27 cellular contexts compared by ENCODE assay signal in genomic region chr14:23441076-23441475, GRCh38. TPM values are rescaled to one million over a fixed set of nuclear protein-coding genes. Genes with fewer than 3 reads are reported as not detected.
A peak's percentile ranks its signal among the peaks of the same experiment; 100 is the strongest.
DNase-seq lines count a peak whose midpoint lies in the region; ATAC-seq, FAIRE-seq and TF ChIP-seq lines count a peak whose summit lies in the region.
"Had no signal": no experiment of that assay in that cellular context is flagged by ENCODE, and none has a peak within 500 bp of the region (broad histone marks: within the 10 kb centered on the region; RNA-seq: fewer than 3 reads in every experiment).

No MANE protein-coding gene starts in this region.

- no peak for ATAC-seq in HepG2
- no peak for ATAC-seq in HG03521 (IDR thresholded peaks at IDR 0.05; ENCODE audit: unreplicated experiment)
- ATAC-seq: left lung; stimulated activated naive CD8-positive, alpha-beta T cell treated with anti-CD3 and anti-CD28 coated beads, Interleukin-15, Interleukin-2, amounts not matched to agents 100 U/mL and 50 U/mL, for 24 hours had no signal

- H3K4me3 ChIP-seq in A673 (ENCODE audit: low read depth, low read length, poor library complexity, severe bottlenecking) (no peak overlapping the region), H7 (ENCODE audit: insufficient read depth, low read depth, low read length) (no peak overlapping the region), WERI-Rb-1 (ENCODE audit: low read depth, low read length) (no peak overlapping the region), HepG2 (replicated peaks in 1 of 3; ENCODE audit: insufficient read depth in 1 of 3, low read depth in 2 of 3, low read length in 3 of 3) (no peak overlapping the region)
- H3K4me3 ChIP-seq: adrenal gland, left lung, neural progenitor cell, prostate gland, smooth muscle cell, transverse colon had no signal

- TF ChIP-seq CTCF in A673 (conservative IDR thresholded peaks at IDR 0.05; ENCODE audit: low read depth, low read length) = no peak
- no peak for TF ChIP-seq CTCF in WERI-Rb-1 (IDR thresholded peaks at IDR 0.05; ENCODE audit: low read depth, low read length)
- TF ChIP-seq CTCF in HepG2 (CRISPR knock-in tag; IDR thresholded peaks at IDR 0.05) = no peak
- no peak for TF ChIP-seq CTCF in type B pancreatic cell (conservative IDR thresholded peaks at IDR 0.05)

- H3K36me3 Mint-ChIP-seq in type B pancreatic cell = no peaks in the 10 kb centered on the region
- H3K36me3 Mint-ChIP-seq: CD4-positive, alpha-beta memory T cell; neural progenitor cell had no signal

- H3K27me3 ChIP-seq in A673 (replicated peaks; ENCODE audit: insufficient read depth, low read depth, low read length, poor library complexity) (no peaks in the 10 kb centered on the region), H7 (ENCODE audit: control insufficient read depth, insufficient read depth, low read length) (no peaks in the 10 kb centered on the region), WERI-Rb-1 (ENCODE audit: insufficient read depth, low read depth, severe bottlenecking) (no peaks in the 10 kb centered on the region), HepG2 (ENCODE audit: control insufficient read depth in 1 of 2, insufficient read depth in 2 of 2, low read length in 2 of 2) (peaks cover 15 to 75% of the 10 kb centered on the region in 2 experiments)
- H3K27me3 ChIP-seq: adrenal gland, transverse colon had no signal

- no peaks in the 10 kb centered on the region for H4K20me1 ChIP-seq in HepG2 (ENCODE audit: insufficient read depth, low read length)

- no peaks in the 10 kb centered on the region for H3K9me3 Mint-ChIP-seq in type B pancreatic cell
- H3K9me3 Mint-ChIP-seq: activated CD4-positive, alpha-beta T cell treated with anti-CD3 and anti-CD28 coated beads, Interleukin-2, amount 10 ng/mL, durations not matched to agents 24 days and 14 days; CD4-positive, alpha-beta memory T cell; neural progenitor cell had no signal

- H3K27ac Mint-ChIP-seq in type B pancreatic cell = no peak overlapping the region
- H3K27ac Mint-ChIP-seq: activated CD4-positive, alpha-beta T cell treated with anti-CD3 and anti-CD28 coated beads, Interleukin-2, amount 10 ng/mL, durations not matched to agents 24 days and 14 days; CD4-positive, alpha-beta memory T cell; neural progenitor cell had no signal

- POLR2A ChIA-PET in A673 (lab: Charles Lee; ENCODE audit: low non-redundant PET) (no interaction called here), HepG2 (lab: Yijun Ruan, JAX) (no interaction called here)

- H3K4me3 Mint-ChIP-seq in type B pancreatic cell = no peak overlapping the region
- H3K4me3 Mint-ChIP-seq: activated CD4-positive, alpha-beta T cell treated with anti-CD3 and anti-CD28 coated beads, Interleukin-2, amount 10 ng/mL, durations not matched to agents 24 days and 14 days; CD4-positive, alpha-beta memory T cell; neural progenitor cell had no signal

- no peaks in the 10 kb centered on the region for H3K4me1 ChIP-seq in A673 (ENCODE audit: insufficient read depth, low read length, poor library complexity, severe bottlenecking)
- H3K4me1 ChIP-seq in HepG2 (ENCODE audit: insufficient read depth, low read length) = peaks cover 27% of the 10 kb centered on the region
- H3K4me1 ChIP-seq: adrenal gland, left lung, prostate gland had no signal

- DNase-seq in A673 (ENCODE audit: low spot score) (peak; percentile 12), H7 (peak; percentile 3), WERI-Rb-1 (peak; percentile 60), HepG2 (ENCODE audit: low spot score) (no peak), type B pancreatic cell (ENCODE audit: extremely low spot score, unreplicated experiment) (no peak), NOMO-1 (lab: John Stamatoyannopoulos, UW; ENCODE audit: unreplicated experiment in 2 of 2) (no peak), hippocampal formation (lab: John Stamatoyannopoulos, UW) (no peak)
- DNase-seq: activated CD4-positive, alpha-beta T cell treated with anti-CD3 and anti-CD28 coated beads, Interleukin-2, amount 10 ng/mL, durations not matched to agents 24 days and 14 days; activated gamma-delta T cell treated with Interleukin-2 at 50 U/mL for 16 hours; adrenal gland; CD4-positive, alpha-beta memory T cell; central memory CD4-positive, alpha-beta T cell; DMS53; GOT3; left lung; NCI-H1092 treated with DMSO at 0.1 percent for 48 hours; NCI-H2081 treated with DMSO at 0.1 percent for 48 hours; NCI-H510A treated with DMSO at 0.1 percent for 48 hours; stimulated activated CD4-positive, alpha-beta T cell treated with anti-CD3 and anti-CD28 coated beads, Interleukin-2, amount 100 ng/mL, for 48 hours; stimulated activated naive CD8-positive, alpha-beta T cell treated with anti-CD3 and anti-CD28 coated beads, Interleukin-15, Interleukin-2, amounts not matched to agents 100 U/mL and 50 U/mL, for 24 hours; transverse colon had no signal

- peaks cover 24% of the 10 kb centered on the region for H3K4me1 Mint-ChIP-seq in type B pancreatic cell (ENCODE audit: unreplicated experiment)
- H3K4me1 Mint-ChIP-seq: CD4-positive, alpha-beta memory T cell had no signal

- TF ChIP-seq POLR2A in HepG2 (IDR thresholded peaks at IDR 0.05; ENCODE audit: insufficient read depth in 1 of 2, low read depth in 2 of 2, low read length in 2 of 2) = no peak

- CTCF ChIA-PET in A673 (lab: Charles Lee) = no interaction called here
- CTCF ChIA-PET in HepG2 (lab: Yijun Ruan, JAX; ENCODE audit: low intra/inter-chr PET ratio, low total read pairs) = no interaction called here

- H3K4me2 ChIP-seq in HepG2 (ENCODE audit: low read depth, low read length) = no peak overlapping the region
- H3K4me2 ChIP-seq: neural progenitor cell, smooth muscle cell had no signal

- no peak overlapping the region for H3K9ac ChIP-seq in HepG2 (ENCODE audit: insufficient read depth, low read depth, low read length)
- H3K9ac ChIP-seq: neural progenitor cell had no signal

- BruUV-seq in A673 (replicated peaks; lab: Mats Ljungman, UMichigan) = no TSS peak
- no TSS peak for BruUV-seq in HepG2 (replicated peaks; lab: Mats Ljungman, UMichigan)

- no peaks in the 10 kb centered on the region for H3K79me2 ChIP-seq in HepG2 (ENCODE audit: insufficient read depth, low read length)

- TF ChIP-seq EP300 in HepG2 (IDR thresholded peaks at IDR 0.05; ENCODE audit: low read depth in 2 of 2, low read length in 2 of 2) (no peak), HepG2 (CRISPR knock-in tag; IDR thresholded peaks at IDR 0.05; ENCODE audit: borderline replicate concordance) (no peak)

- WGBS in HepG2 (ENCODE audit: low lambda C conversion rate) = 5% methylated on average over 1 of the region's 1 CpG

- in situ Hi-C loops in HepG2 (cut with HindIII; ENCODE audit: extremely low pct_ligation_motif_present, low pct_unique_long_range_greater_than_20kb) = no loop called here

- H3K36me3 ChIP-seq in A673 (ENCODE audit: insufficient read depth, low read length, poor library complexity, severe bottlenecking) (no peaks in the 10 kb centered on the region), H7 (replicated peaks; ENCODE audit: control insufficient read depth, insufficient read depth, low read length) (no peaks in the 10 kb centered on the region), WERI-Rb-1 (no peaks in the 10 kb centered on the region), HepG2 (replicated peaks in 1 of 2; ENCODE audit: control insufficient read depth in 1 of 2, insufficient read depth in 2 of 2, low read length in 2 of 2) (no peaks in the 10 kb centered on the region)
- H3K36me3 ChIP-seq: adrenal gland, left lung, neural progenitor cell, prostate gland, transverse colon had no signal

- H3K9me3 ChIP-seq in A673 (ENCODE audit: low read depth, low read length, poor library complexity, severe bottlenecking) (no peaks in the 10 kb centered on the region), WERI-Rb-1 (ENCODE audit: severe bottlenecking) (no peaks in the 10 kb centered on the region), HepG2 (ENCODE audit: low read length) (no peaks in the 10 kb centered on the region)
- H3K9me3 ChIP-seq: adrenal gland, left lung, prostate gland, transverse colon had no signal

- H3K27me3 Mint-ChIP-seq in type B pancreatic cell = peaks cover 4% of the 10 kb centered on the region

- no peak for FAIRE-seq in HepG2 (lab: Jason Lieb, UNC)

- intact Hi-C loops in A673 (cut with micrococcal nuclease; ENCODE audit: unreplicated experiment) (no loop called here), HepG2 (cut with micrococcal nuclease; ENCODE audit: unreplicated experiment) (no loop called here)

- no peak overlapping the region for H2AFZ ChIP-seq in HepG2 (ENCODE audit: low read length)
- H2AFZ ChIP-seq: neural progenitor cell had no signal

- H3K27ac ChIP-seq in A673 (ENCODE audit: low read depth, low read length, poor library complexity, severe bottlenecking) = no peak overlapping the region
- peak overlapping the region; percentile 56 for H3K27ac ChIP-seq in WERI-Rb-1
- H3K27ac ChIP-seq in HepG2 (ENCODE audit: extremely low read length, insufficient read depth, low read length) = no peak overlapping the region
- H3K27ac ChIP-seq: adrenal gland, left lung, neural progenitor cell, prostate gland, transverse colon had no signal

- no peak for TF ChIP-seq RAD21 in HepG2 (CRISPR knock-in tag; IDR thresholded peaks at IDR 0.05)

RNA-seq across cellular contexts. Expression of gene MYH7, which starts 5.6 kb away (rescaled TPM):
- not detected in 2 replicates for total RNA-seq in A673 (2021)
- total RNA-seq in H7 (2014; rRNA removed; shearing (Covaris generic)) = not detected in 2 replicates
- 0.04 TPM in 1 of 2 replicates, not detected in the other for total RNA-seq in HepG2 (2016; rRNA removed; fragmentation: Illumina TruSeq; extraction: Trizol)
- not detected in 2 replicates for total RNA-seq in HepG2 (2016; cell fraction: cytosol; rRNA removed; fragmentation: Illumina TruSeq; extraction: Trizol; ENCODE audit: low read depth)
- total RNA-seq in HepG2 (2016; cell fraction: insoluble cytoplasmic fraction; rRNA removed; fragmentation: Illumina TruSeq; extraction: Trizol) = not detected in 2 replicates
- not detected in 2 replicates for total RNA-seq in HepG2 (2016; cell fraction: membrane; rRNA removed; fragmentation: Illumina TruSeq; extraction: Trizol)
- 0.06 TPM in 1 of 2 replicates, not detected in the other for total RNA-seq in HepG2 (2016; cell fraction: nucleus; rRNA removed; fragmentation: Illumina TruSeq; extraction: Trizol)
- polyA plus RNA-seq in HepG2 (2011; rRNA removed) = 0.01 and 0.04 TPM in 2 replicates
- polyA plus RNA-seq in HepG2 (2011; cell fraction: cytosol; rRNA removed) = 0.01 TPM in 2 replicates
- 0.02 and 0.08 TPM in 2 replicates for polyA plus RNA-seq in HepG2 (2011; cell fraction: nucleus; rRNA removed)
- polyA plus RNA-seq in HepG2 (2012) = 0.05 and 0.07 TPM in 2 replicates
- polyA plus RNA-seq in HepG2 (2016; cell fraction: cytosol; fragmentation: Illumina TruSeq; extraction: Trizol; ENCODE audit: low read depth) = not detected in 2 replicates
- 0.04 and 0.05 TPM in 2 replicates for polyA plus RNA-seq in HepG2 (2016; cell fraction: insoluble cytoplasmic fraction; fragmentation: Illumina TruSeq; extraction: Trizol; ENCODE audit: low read depth)
- polyA plus RNA-seq in HepG2 (2016; cell fraction: membrane; fragmentation: Illumina TruSeq; extraction: Trizol; ENCODE audit: low read depth) = not detected in 2 replicates
- not detected in 2 replicates for polyA plus RNA-seq in HepG2 (2016; cell fraction: nucleus; fragmentation: Illumina TruSeq; extraction: Trizol; ENCODE audit: insufficient read depth, low read depth)
- 0.28 TPM in 1 of 2 replicates, not detected in the other for polyA minus RNA-seq in HepG2 (2011; rRNA and poly(A)+ RNA removed; ENCODE audit: low replicate concordance)
- 0.10 TPM in 1 of 2 replicates, not detected in the other for polyA minus RNA-seq in HepG2 (2011; cell fraction: cytosol; rRNA and poly(A)+ RNA removed)
- not detected in 2 replicates for polyA minus RNA-seq in HepG2 (2011; cell fraction: nucleus; rRNA and poly(A)+ RNA removed)
- 0.14 TPM in 1 of 2 replicates, not detected in the other for total RNA-seq in type B pancreatic cell (ENCODE audit: low replicate concordance)
- total RNA-seq: activated CD4-positive, alpha-beta T cell treated with anti-CD3 and anti-CD28 coated beads, Interleukin-2, amount 10 ng/mL, durations not matched to agents 24 days and 14 days; CD4-positive, alpha-beta memory T cell; epithelial cell of proximal tubule; mononuclear cell; smooth muscle cell had no signal
- polyA plus RNA-seq: CD4-positive, alpha-beta memory T cell; smooth muscle cell had no signal

RNA-seq across cellular contexts. Expression of gene NGDN, which starts 28.4 kb away (rescaled TPM):
- total RNA-seq in A673 (2021) (59.9 and 71.2 TPM in 2 replicates), HepG2 (2016; rRNA removed; fragmentation: Illumina TruSeq; extraction: Trizol) (216 and 241 TPM in 2 replicates), type B pancreatic cell (ENCODE audit: low replicate concordance) (36.5 and 51.1 TPM in 2 replicates)
- total RNA-seq in H7 (2014; rRNA removed; shearing (Covaris generic)) = 58.1 and 62.8 TPM in 2 replicates
- 81.7 and 93.0 TPM in 2 replicates for total RNA-seq in HepG2 (2016; cell fraction: cytosol; rRNA removed; fragmentation: Illumina TruSeq; extraction: Trizol; ENCODE audit: low read depth)
- total RNA-seq in HepG2 (2016; cell fraction: insoluble cytoplasmic fraction; rRNA removed; fragmentation: Illumina TruSeq; extraction: Trizol) = 225 and 237 TPM in 2 replicates
- total RNA-seq in HepG2 (2016; cell fraction: membrane; rRNA removed; fragmentation: Illumina TruSeq; extraction: Trizol) = 66.4 and 83.1 TPM in 2 replicates
- 177 and 204 TPM in 2 replicates for total RNA-seq in HepG2 (2016; cell fraction: nucleus; rRNA removed; fragmentation: Illumina TruSeq; extraction: Trizol)
- polyA plus RNA-seq in HepG2 (2011; rRNA removed) = 131 and 154 TPM in 2 replicates
- polyA plus RNA-seq in HepG2 (2011; cell fraction: cytosol; rRNA removed) = 82.4 and 111 TPM in 2 replicates
- polyA plus RNA-seq in HepG2 (2011; cell fraction: nucleus; rRNA removed) = 104 and 123 TPM in 2 replicates
- polyA plus RNA-seq in HepG2 (2012) = 117 and 133 TPM in 2 replicates
- 21.2 and 22.9 TPM in 2 replicates for polyA plus RNA-seq in HepG2 (2016; cell fraction: cytosol; fragmentation: Illumina TruSeq; extraction: Trizol; ENCODE audit: low read depth)
- polyA plus RNA-seq in HepG2 (2016; cell fraction: insoluble cytoplasmic fraction; fragmentation: Illumina TruSeq; extraction: Trizol; ENCODE audit: low read depth) = 196 and 227 TPM in 2 replicates
- 27.9 and 28.0 TPM in 2 replicates for polyA plus RNA-seq in HepG2 (2016; cell fraction: membrane; fragmentation: Illumina TruSeq; extraction: Trizol; ENCODE audit: low read depth)
- 212 and 217 TPM in 2 replicates for polyA plus RNA-seq in HepG2 (2016; cell fraction: nucleus; fragmentation: Illumina TruSeq; extraction: Trizol; ENCODE audit: insufficient read depth, low read depth)
- polyA minus RNA-seq in HepG2 (2011; rRNA and poly(A)+ RNA removed; ENCODE audit: low replicate concordance) = 23.6 and 38.1 TPM in 2 replicates
- polyA minus RNA-seq in HepG2 (2011; cell fraction: cytosol; rRNA and poly(A)+ RNA removed) = 48.0 and 49.4 TPM in 2 replicates
- polyA minus RNA-seq in HepG2 (2011; cell fraction: nucleus; rRNA and poly(A)+ RNA removed) = 243 and 292 TPM in 2 replicates

RNA-seq across cellular contexts. Expression of gene MYH6, which starts 33.0 kb away (rescaled TPM):
- total RNA-seq in A673 (2021) (not detected in 2 replicates), HepG2 (2016; rRNA removed; fragmentation: Illumina TruSeq; extraction: Trizol) (not detected in 2 replicates), type B pancreatic cell (ENCODE audit: low replicate concordance) (0.24 and 0.50 TPM in 2 replicates)
- 0.03 TPM in 1 of 2 replicates, not detected in the other for total RNA-seq in H7 (2014; rRNA removed; shearing (Covaris generic))
- total RNA-seq in HepG2 (2016; cell fraction: cytosol; rRNA removed; fragmentation: Illumina TruSeq; extraction: Trizol; ENCODE audit: low read depth) = not detected in 2 replicates
- not detected in 2 replicates for total RNA-seq in HepG2 (2016; cell fraction: insoluble cytoplasmic fraction; rRNA removed; fragmentation: Illumina TruSeq; extraction: Trizol)
- not detected in 2 replicates for total RNA-seq in HepG2 (2016; cell fraction: membrane; rRNA removed; fragmentation: Illumina TruSeq; extraction: Trizol)
- not detected in 2 replicates for total RNA-seq in HepG2 (2016; cell fraction: nucleus; rRNA removed; fragmentation: Illumina TruSeq; extraction: Trizol)
- polyA plus RNA-seq in HepG2 (2011; rRNA removed) = 0.01 TPM in 1 of 2 replicates, not detected in the other
- polyA plus RNA-seq in HepG2 (2011; cell fraction: cytosol; rRNA removed) = not detected in 2 replicates
- not detected in 2 replicates for polyA plus RNA-seq in HepG2 (2011; cell fraction: nucleus; rRNA removed)
- not detected in 2 replicates for polyA plus RNA-seq in HepG2 (2012)
- not detected in 2 replicates for polyA plus RNA-seq in HepG2 (2016; cell fraction: cytosol; fragmentation: Illumina TruSeq; extraction: Trizol; ENCODE audit: low read depth)
- polyA plus RNA-seq in HepG2 (2016; cell fraction: insoluble cytoplasmic fraction; fragmentation: Illumina TruSeq; extraction: Trizol; ENCODE audit: low read depth) = not detected in 2 replicates
- not detected in 2 replicates for polyA plus RNA-seq in HepG2 (2016; cell fraction: membrane; fragmentation: Illumina TruSeq; extraction: Trizol; ENCODE audit: low read depth)
- polyA plus RNA-seq in HepG2 (2016; cell fraction: nucleus; fragmentation: Illumina TruSeq; extraction: Trizol; ENCODE audit: insufficient read depth, low read depth) = not detected in 2 replicates
- polyA minus RNA-seq in HepG2 (2011; rRNA and poly(A)+ RNA removed; ENCODE audit: low replicate concordance) = not detected in 2 replicates
- polyA minus RNA-seq in HepG2 (2011; cell fraction: cytosol; rRNA and poly(A)+ RNA removed) = not detected in 2 replicates
- polyA minus RNA-seq in HepG2 (2011; cell fraction: nucleus; rRNA and poly(A)+ RNA removed) = not detected in 2 replicates
- total RNA-seq: CD4-positive, alpha-beta memory T cell; epithelial cell of proximal tubule; mononuclear cell; smooth muscle cell had no signal
- polyA plus RNA-seq: CD4-positive, alpha-beta memory T cell had no signal

Comparison
In these comparisons a context has a peak if more than half of its experiments do, and no peak if none do; other contexts are left out.
1. DNase-seq: peak in A673 (single experiment), H7 (single experiment) and WERI-Rb-1 (single experiment); none in HepG2 (single experiment), type B pancreatic cell (single experiment), NOMO-1 (0 of 2) and hippocampal formation (0 of 2).